In genomic region chr20:12175538-12175937, GRCh38 we compare ENCODE assay signal across 16 cellular contexts.
DNase-seq lines count a peak whose midpoint lies in the region; ATAC-seq, FAIRE-seq and TF ChIP-seq lines count a peak whose summit lies in the region.
"Had no signal": no experiment of that assay in that cellular context is flagged by ENCODE, and none has a peak within 500 bp of the region (broad histone marks: within the 10 kb centered on the region; RNA-seq: fewer than 3 reads in every experiment).

No MANE protein-coding gene starts in this region.

- no peak overlapping the region for H3K4me3 Mint-ChIP-seq in activated naive CD4-positive, alpha-beta T cell treated with anti-CD3 and anti-CD28 coated beads for 36 hours
- H3K4me3 Mint-ChIP-seq: B cell; CD8-positive, alpha-beta T cell had no signal

- TF ChIP-seq CTCF in Loucy (conservative IDR thresholded peaks at IDR 0.05; ENCODE audit: low read length), result no peak

- H3K27ac Mint-ChIP-seq in activated naive CD4-positive, alpha-beta T cell treated with anti-CD3 and anti-CD28 coated beads for 36 hours, result no peak overlapping the region
- H3K27ac Mint-ChIP-seq: B cell; CD8-positive, alpha-beta T cell had no signal

- peak overlapping the region; percentile 19 for H3K4me3 ChIP-seq in Loucy (ENCODE audit: low read length, poor library complexity, severe bottlenecking)
- H3K4me3 ChIP-seq: BLaER1 treated with 17β-estradiol and CSF1 and Interleukin-3, amounts not matched to agents 10 nM and 100 nM; GM23248; HAP-1 had no signal

- peak overlapping the region; percentile 66; the same call in 1 of the 2 replicates for H2AFZ ChIP-seq in Loucy (ENCODE audit: low read length)
- H2AFZ ChIP-seq: GM23248 had no signal

- no peaks in the 10 kb centered on the region for H3K27me3 ChIP-seq in Loucy (ENCODE audit: insufficient read depth, low read length, poor library complexity, severe bottlenecking)
- H3K27me3 ChIP-seq: BLaER1 treated with 17β-estradiol and CSF1 and Interleukin-3, amounts not matched to agents 10 nM and 100 nM had no signal

- DNase-seq in ELR (ENCODE audit: low read depth) (peak; percentile 8), superior temporal gyrus (ENCODE audit: extremely low spot score) (peak; percentile 17), urothelium cell line (ENCODE audit: low spot score) (no peak)
- no peak for DNase-seq in activated naive CD4-positive, alpha-beta T cell treated with anti-CD3 and anti-CD28 coated beads for 36 hours
- no peak for DNase-seq in activated naive CD4-positive, alpha-beta T cell treated with anti-CD3 and anti-CD28 coated beads, Interleukin-2, amount 50 U/mL, for 16 hours
- DNase-seq: Calu3; CD8-positive, alpha-beta T cell; DMS79 treated with DMSO at 0.1 percent for 48 hours; GM23248 had no signal

- no peaks in the 10 kb centered on the region for H3K4me1 Mint-ChIP-seq in activated naive CD4-positive, alpha-beta T cell treated with anti-CD3 and anti-CD28 coated beads for 36 hours (ENCODE audit: low read depth)
- H3K4me1 Mint-ChIP-seq: B cell had no signal

- H3K9me2 ChIP-seq in Loucy (replicated peaks; ENCODE audit: low read depth, low read length), result no peaks in the 10 kb centered on the region

- ATAC-seq in esophagus mucosa, result peak; percentile 92
- ATAC-seq: CD8-positive, alpha-beta T cell had no signal

- no peak for FAIRE-seq in urothelium cell line (lab: Jason Lieb, UNC)
- FAIRE-seq: GM12891, GM19239 had no signal

- intact Hi-C loops in activated naive CD4-positive, alpha-beta T cell treated with anti-CD3 and anti-CD28 coated beads for 36 hours (cut with micrococcal nuclease), result no loop called here

- H4K20me1 ChIP-seq in Loucy (ENCODE audit: insufficient read depth, low read length, poor library complexity, severe bottlenecking), result no peaks in the 10 kb centered on the region
- H4K20me1 ChIP-seq: BLaER1 treated with 17β-estradiol and CSF1 and Interleukin-3, amounts not matched to agents 10 nM and 100 nM had no signal

- H3K36me3 Mint-ChIP-seq in activated naive CD4-positive, alpha-beta T cell treated with anti-CD3 and anti-CD28 coated beads for 36 hours (ENCODE audit: low read depth), result no peaks in the 10 kb centered on the region
- H3K36me3 Mint-ChIP-seq: CD8-positive, alpha-beta T cell had no signal

- CTCF ChIA-PET in activated naive CD4-positive, alpha-beta T cell treated with anti-CD3 and anti-CD28 coated beads for 36 hours (lab: Charles Lee), result no interaction called here

- peaks cover 16% of the 10 kb centered on the region for H3K9me3 Mint-ChIP-seq in activated naive CD4-positive, alpha-beta T cell treated with anti-CD3 and anti-CD28 coated beads for 36 hours

- peaks cover 67% of the 10 kb centered on the region for H3K4me1 ChIP-seq in Loucy (ENCODE audit: insufficient read depth, low read length, poor library complexity, severe bottlenecking)
- H3K4me1 ChIP-seq: HAP-1 had no signal

- no peaks in the 10 kb centered on the region for H3K79me2 ChIP-seq in Loucy (ENCODE audit: insufficient read depth, low read length)

- H3K9ac ChIP-seq in Loucy (ENCODE audit: low read depth, low read length, poor library complexity, severe bottlenecking), result no peak overlapping the region
- H3K9ac ChIP-seq: BLaER1 treated with 17β-estradiol and CSF1 and Interleukin-3, amounts not matched to agents 10 nM and 100 nM; GM23248 had no signal

- H3K36me3 ChIP-seq in Loucy (ENCODE audit: insufficient read depth, low read length), result no peaks in the 10 kb centered on the region
- H3K36me3 ChIP-seq: BLaER1 treated with 17β-estradiol and CSF1 and Interleukin-3, amounts not matched to agents 10 nM and 100 nM; HAP-1 had no signal

- H3F3A ChIP-seq in Loucy (ENCODE audit: low read depth), result no peaks in the 10 kb centered on the region

- H3K4me2 ChIP-seq in Loucy (ENCODE audit: low read depth, low read length, poor library complexity, severe bottlenecking), result no peak overlapping the region
- H3K4me2 ChIP-seq: BLaER1 treated with 17β-estradiol and CSF1 and Interleukin-3, amounts not matched to agents 10 nM and 100 nM had no signal

- no peaks in the 10 kb centered on the region for H3K27me3 Mint-ChIP-seq in activated naive CD4-positive, alpha-beta T cell treated with anti-CD3 and anti-CD28 coated beads for 36 hours (ENCODE audit: low read depth)
- H3K27me3 Mint-ChIP-seq: B cell had no signal

- no peaks in the 10 kb centered on the region for H3K9me3 ChIP-seq in Loucy (ENCODE audit: insufficient read depth, low read depth, low read length)
- H3K9me3 ChIP-seq: HAP-1 had no signal

Comparison
In these comparisons a context has a peak if more than half of its experiments do, and no peak if none do; other contexts are left out.
1. DNase-seq: peak in ELR (single experiment) and superior temporal gyrus (single experiment); none in urothelium cell line (single experiment), activated naive CD4-positive, alpha-beta T cell treated with anti-CD3 and anti-CD28 coated beads for 36 hours (single experiment) and activated naive CD4-positive, alpha-beta T cell treated with anti-CD3 and anti-CD28 coated beads, Interleukin-2, amount 50 U/mL, for 16 hours (single experiment).